In genomic region chr22:42367980-42368378, GRCh38 we compare ENCODE assay signal across 10 cellular contexts.
DNase-seq lines count a peak whose midpoint lies in the region; ATAC-seq and FAIRE-seq lines count a peak whose summit lies in the region.
"Had no signal": no experiment of that assay in that cellular context is flagged by ENCODE, and none has a peak within 500 bp of the region (broad histone marks: within the 10 kb centered on the region; RNA-seq: fewer than 3 reads in every experiment).

No MANE protein-coding gene starts in this region.

- no peak for FAIRE-seq in RCC 7860 (lab: Jason Lieb, UNC)

- intact Hi-C loops in left cardiac atrium (cut with DNase I), result no loop called here

- peak overlapping the region; percentile 50 for H3K4me3 ChIP-seq in skeletal muscle cell (ENCODE audit: low read depth, low read length)

- DNase-seq in DMS79 treated with DMSO at 0.1 percent for 48 hours (lab: John Stamatoyannopoulos, UW), result peak; percentile 30
- DNase-seq in DMS79 (lab: John Stamatoyannopoulos, UW), result no peak
- DNase-seq in RPMI8226, result peak; percentile 44
- DNase-seq in left cardiac atrium, result peak; percentile 44
- DNase-seq in skeletal muscle cell (ENCODE audit: low read depth), result no peak
- DNase-seq in RCC 7860 (ENCODE audit: low spot score), result no peak
- no peak for DNase-seq in EL
- DNase-seq in activated naive CD4-positive, alpha-beta T cell treated with anti-CD3 and anti-CD28 coated beads, Interleukin-2, amount 50 U/mL, for 16 hours, result no peak
- DNase-seq: ACHN, NCI-H2029 treated with DMSO at 0.1 percent for 48 hours had no signal

- ATAC-seq in left cardiac atrium, result no peak

Comparison
In these comparisons a context has a peak if more than half of its experiments do, and no peak if none do; other contexts are left out.
1. DNase-seq: peak in DMS79 treated with DMSO at 0.1 percent for 48 hours (single experiment), RPMI8226 (single experiment) and left cardiac atrium (single experiment); none in DMS79 (single experiment), skeletal muscle cell (single experiment), RCC 7860 (single experiment), EL (single experiment) and activated naive CD4-positive, alpha-beta T cell treated with anti-CD3 and anti-CD28 coated beads, Interleukin-2, amount 50 U/mL, for 16 hours (single experiment).